1 cellular context compared by ENCODE assay signal in genomic region chr9:101367323-101367722, GRCh38.
TF ChIP-seq lines count a peak whose summit lies in the region.

No MANE protein-coding gene starts in this region.

TF ChIP-seq in K562, 482 proteins besides CTCF, POLR2A, EP300 and RAD21 (continues in another document):
- TF ChIP-seq, protein P1, sequence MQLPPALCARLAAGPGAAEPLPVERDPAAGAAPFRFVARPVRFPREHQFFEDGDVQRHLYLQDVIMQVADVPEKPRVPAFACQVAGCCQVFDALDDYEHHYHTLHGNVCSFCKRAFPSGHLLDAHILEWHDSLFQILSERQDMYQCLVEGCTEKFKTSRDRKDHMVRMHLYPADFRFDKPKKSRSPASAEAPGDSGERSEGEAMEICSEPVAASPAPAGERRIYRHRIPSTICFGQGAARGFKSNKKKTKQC (CRISPR knock-in tag; IDR thresholded peaks at IDR 0.05): no peak
- TF ChIP-seq ZNF644 (tag; IDR thresholded peaks at IDR 0.05; ENCODE audit: low read depth) (no peak), DNMT1 (IDR thresholded peaks at IDR 0.05) (no peak), TBL1XR1 (IDR thresholded peaks at IDR 0.05; ENCODE audit: low read length in 2 of 2) (no peak), ZBTB17 (CRISPR knock-in tag; IDR thresholded peaks at IDR 0.05) (no peak), RBM34 (IDR thresholded peaks at IDR 0.05; ENCODE audit: borderline replicate concordance, insufficient read depth, low read length) (no peak), EHMT2 (IDR thresholded peaks at IDR 0.05) (no peak), ZNF316 (IDR thresholded peaks at IDR 0.05) (peak; percentile 86), NFIX (CRISPR knock-in tag; IDR thresholded peaks at IDR 0.05; ENCODE audit: low read depth) (no peak), ZNF41 (CRISPR knock-in tag; conservative IDR thresholded peaks at IDR 0.05) (no peak), VEZF1 (CRISPR knock-in tag; IDR thresholded peaks at IDR 0.05) (no peak), NFIC (IDR thresholded peaks at IDR 0.05) (no peak), PCBP2 (IDR thresholded peaks at IDR 0.05; ENCODE audit: low read depth, low read length, poor library complexity, severe bottlenecking) (no peak), MAFF (IDR thresholded peaks at IDR 0.05; ENCODE audit: low read length) (peak; percentile 52; the same call in 1 of the 2 replicates), DACH1 (IDR thresholded peaks at IDR 0.05; ENCODE audit: partially characterized antibody) (peak; percentile 56), ARID1B (IDR thresholded peaks at IDR 0.05) (peak; percentile 36; the same call in 1 of the 2 replicates), U2AF1 (optimal IDR thresholded peaks at IDR 0.05; ENCODE audit: low read depth, low read length) (no peak), ZNF324 (CRISPR knock-in tag; IDR thresholded peaks at IDR 0.05) (no peak), MEF2A (IDR thresholded peaks at IDR 0.05; ENCODE audit: control insufficient read depth, low read depth, low read length) (no peak), HOXB6 (CRISPR knock-in tag; IDR thresholded peaks at IDR 0.05; ENCODE audit: borderline replicate concordance) (no peak), GATA2 (CRISPR knock-in tag; IDR thresholded peaks at IDR 0.05) (no peak), GTF2F1 (IDR thresholded peaks at IDR 0.05; ENCODE audit: low read depth, low read length) (no peak), NFATC3 (IDR thresholded peaks at IDR 0.05) (no peak), CHD4 (IDR thresholded peaks at IDR 0.05; ENCODE audit: insufficient read depth, insufficient replicate concordance, low read depth, low read length, poor library complexity, severe bottlenecking) (no peak), GABPB1 (CRISPR knock-in tag; IDR thresholded peaks at IDR 0.05) (no peak), MAFK (IDR thresholded peaks at IDR 0.05; ENCODE audit: low read length) (peak; percentile 42; the same call in 1 of the 2 replicates), NFYB (IDR thresholded peaks at IDR 0.05; ENCODE audit: extremely low read depth, insufficient read length) (no peak), GABPB2 (CRISPR knock-in tag; conservative IDR thresholded peaks at IDR 0.05) (no peak), SMARCA5 (IDR thresholded peaks at IDR 0.05) (no peak), MTF1 (CRISPR knock-in tag; IDR thresholded peaks at IDR 0.05; ENCODE audit: borderline replicate concordance) (no peak), BMI1 (IDR thresholded peaks at IDR 0.05; ENCODE audit: low read length) (no peak), LCOR (CRISPR knock-in tag; IDR thresholded peaks at IDR 0.05) (no peak), NCOA6 (IDR thresholded peaks at IDR 0.05) (no peak), ZNF75A (CRISPR knock-in tag; IDR thresholded peaks at IDR 0.05) (no peak), ZNF175 (CRISPR knock-in tag; IDR thresholded peaks at IDR 0.05; ENCODE audit: low read depth) (no peak), SIN3A (IDR thresholded peaks at IDR 0.05; ENCODE audit: borderline replicate concordance in 2 of 2, control insufficient read depth in 1 of 2, low read depth in 2 of 2, low read length in 2 of 2) (no peak), DPF2 (IDR thresholded peaks at IDR 0.05) (peak; percentile 51; the same call in 1 of the 2 replicates), NCOA2 (IDR thresholded peaks at IDR 0.05; ENCODE audit: partially characterized antibody in 2 of 2) (no peak), TEAD4 (IDR thresholded peaks at IDR 0.05; ENCODE audit: low read length) (no peak), TEAD4 (CRISPR knock-in tag; IDR thresholded peaks at IDR 0.05; ENCODE audit: borderline replicate concordance) (no peak), ZSCAN32 (CRISPR knock-in tag; IDR thresholded peaks at IDR 0.05) (no peak), MIER1 (IDR thresholded peaks at IDR 0.05; ENCODE audit: low read depth) (no peak), SMARCA4 (IDR thresholded peaks at IDR 0.05) (peak; percentile 47), SP1 (CRISPR knock-in tag; IDR thresholded peaks at IDR 0.05) (no peak), TFE3 (CRISPR knock-in tag; IDR thresholded peaks at IDR 0.05) (no peak), ZNF592 (IDR thresholded peaks at IDR 0.05) (peak; percentile 24; the same call in 1 of the 2 replicates), KAT8 (IDR thresholded peaks at IDR 0.05; ENCODE audit: low read depth) (no peak), ZNF384 (IDR thresholded peaks at IDR 0.05; ENCODE audit: low read depth, low read length) (peak; percentile 66)
- TF ChIP-seq, protein P2, sequence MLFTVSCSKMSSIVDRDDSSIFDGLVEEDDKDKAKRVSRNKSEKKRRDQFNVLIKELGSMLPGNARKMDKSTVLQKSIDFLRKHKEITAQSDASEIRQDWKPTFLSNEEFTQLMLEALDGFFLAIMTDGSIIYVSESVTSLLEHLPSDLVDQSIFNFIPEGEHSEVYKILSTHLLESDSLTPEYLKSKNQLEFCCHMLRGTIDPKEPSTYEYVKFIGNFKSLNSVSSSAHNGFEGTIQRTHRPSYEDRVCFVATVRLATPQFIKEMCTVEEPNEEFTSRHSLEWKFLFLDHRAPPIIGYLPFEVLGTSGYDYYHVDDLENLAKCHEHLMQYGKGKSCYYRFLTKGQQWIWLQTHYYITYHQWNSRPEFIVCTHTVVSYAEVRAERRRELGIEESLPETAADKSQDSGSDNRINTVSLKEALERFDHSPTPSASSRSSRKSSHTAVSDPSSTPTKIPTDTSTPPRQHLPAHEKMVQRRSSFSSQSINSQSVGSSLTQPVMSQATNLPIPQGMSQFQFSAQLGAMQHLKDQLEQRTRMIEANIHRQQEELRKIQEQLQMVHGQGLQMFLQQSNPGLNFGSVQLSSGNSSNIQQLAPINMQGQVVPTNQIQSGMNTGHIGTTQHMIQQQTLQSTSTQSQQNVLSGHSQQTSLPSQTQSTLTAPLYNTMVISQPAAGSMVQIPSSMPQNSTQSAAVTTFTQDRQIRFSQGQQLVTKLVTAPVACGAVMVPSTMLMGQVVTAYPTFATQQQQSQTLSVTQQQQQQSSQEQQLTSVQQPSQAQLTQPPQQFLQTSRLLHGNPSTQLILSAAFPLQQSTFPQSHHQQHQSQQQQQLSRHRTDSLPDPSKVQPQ (CRISPR knock-in tag; IDR thresholded peaks at IDR 0.05; ENCODE audit: borderline replicate concordance): no peak
- TF ChIP-seq, protein P3, sequence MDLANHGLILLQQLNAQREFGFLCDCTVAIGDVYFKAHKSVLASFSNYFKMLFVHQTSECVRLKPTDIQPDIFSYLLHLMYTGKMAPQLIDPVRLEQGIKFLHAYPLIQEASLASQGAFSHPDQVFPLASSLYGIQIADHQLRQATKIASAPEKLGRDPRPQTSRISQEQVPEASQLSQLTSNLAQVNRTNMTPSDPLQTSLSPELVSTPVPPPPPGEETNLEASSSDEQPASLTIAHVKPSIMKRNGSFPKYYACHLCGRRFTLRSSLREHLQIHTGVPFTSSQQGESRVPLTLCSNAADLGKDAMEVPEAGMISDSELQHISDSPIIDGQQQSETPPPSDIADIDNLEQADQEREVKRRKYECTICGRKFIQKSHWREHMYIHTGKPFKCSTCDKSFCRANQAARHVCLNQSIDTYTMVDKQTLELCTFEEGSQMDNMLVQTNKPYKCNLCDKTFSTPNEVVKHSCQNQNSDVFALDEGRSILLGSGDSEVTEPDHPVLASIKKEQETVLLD (IDR thresholded peaks at IDR 0.05): no peak
- TF ChIP-seq, protein P4, sequence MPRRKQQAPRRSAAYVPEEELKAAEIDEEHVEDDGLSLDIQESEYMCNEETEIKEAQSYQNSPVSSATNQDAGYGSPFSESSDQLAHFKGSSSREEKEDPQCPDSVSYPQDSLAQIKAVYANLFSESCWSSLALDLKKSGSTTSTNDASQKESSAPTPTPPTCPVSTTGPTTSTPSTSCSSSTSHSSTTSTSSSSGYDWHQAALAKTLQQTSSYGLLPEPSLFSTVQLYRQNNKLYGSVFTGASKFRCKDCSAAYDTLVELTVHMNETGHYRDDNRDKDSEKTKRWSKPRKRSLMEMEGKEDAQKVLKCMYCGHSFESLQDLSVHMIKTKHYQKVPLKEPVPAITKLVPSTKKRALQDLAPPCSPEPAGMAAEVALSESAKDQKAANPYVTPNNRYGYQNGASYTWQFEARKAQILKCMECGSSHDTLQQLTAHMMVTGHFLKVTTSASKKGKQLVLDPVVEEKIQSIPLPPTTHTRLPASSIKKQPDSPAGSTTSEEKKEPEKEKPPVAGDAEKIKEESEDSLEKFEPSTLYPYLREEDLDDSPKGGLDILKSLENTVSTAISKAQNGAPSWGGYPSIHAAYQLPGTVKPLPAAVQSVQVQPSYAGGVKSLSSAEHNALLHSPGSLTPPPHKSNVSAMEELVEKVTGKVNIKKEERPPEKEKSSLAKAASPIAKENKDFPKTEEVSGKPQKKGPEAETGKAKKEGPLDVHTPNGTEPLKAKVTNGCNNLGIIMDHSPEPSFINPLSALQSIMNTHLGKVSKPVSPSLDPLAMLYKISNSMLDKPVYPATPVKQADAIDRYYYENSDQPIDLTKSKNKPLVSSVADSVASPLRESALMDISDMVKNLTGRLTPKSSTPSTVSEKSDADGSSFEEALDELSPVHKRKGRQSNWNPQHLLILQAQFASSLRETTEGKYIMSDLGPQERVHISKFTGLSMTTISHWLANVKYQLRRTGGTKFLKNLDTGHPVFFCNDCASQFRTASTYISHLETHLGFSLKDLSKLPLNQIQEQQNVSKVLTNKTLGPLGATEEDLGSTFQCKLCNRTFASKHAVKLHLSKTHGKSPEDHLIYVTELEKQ (CRISPR knock-in tag; IDR thresholded peaks at IDR 0.05): no peak
- TF ChIP-seq, protein P5, sequence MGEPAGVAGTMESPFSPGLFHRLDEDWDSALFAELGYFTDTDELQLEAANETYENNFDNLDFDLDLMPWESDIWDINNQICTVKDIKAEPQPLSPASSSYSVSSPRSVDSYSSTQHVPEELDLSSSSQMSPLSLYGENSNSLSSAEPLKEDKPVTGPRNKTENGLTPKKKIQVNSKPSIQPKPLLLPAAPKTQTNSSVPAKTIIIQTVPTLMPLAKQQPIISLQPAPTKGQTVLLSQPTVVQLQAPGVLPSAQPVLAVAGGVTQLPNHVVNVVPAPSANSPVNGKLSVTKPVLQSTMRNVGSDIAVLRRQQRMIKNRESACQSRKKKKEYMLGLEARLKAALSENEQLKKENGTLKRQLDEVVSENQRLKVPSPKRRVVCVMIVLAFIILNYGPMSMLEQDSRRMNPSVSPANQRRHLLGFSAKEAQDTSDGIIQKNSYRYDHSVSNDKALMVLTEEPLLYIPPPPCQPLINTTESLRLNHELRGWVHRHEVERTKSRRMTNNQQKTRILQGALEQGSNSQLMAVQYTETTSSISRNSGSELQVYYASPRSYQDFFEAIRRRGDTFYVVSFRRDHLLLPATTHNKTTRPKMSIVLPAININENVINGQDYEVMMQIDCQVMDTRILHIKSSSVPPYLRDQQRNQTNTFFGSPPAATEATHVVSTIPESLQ (CRISPR knock-in tag; IDR thresholded peaks at IDR 0.05): no peak
